In the genomic region with DNA sequence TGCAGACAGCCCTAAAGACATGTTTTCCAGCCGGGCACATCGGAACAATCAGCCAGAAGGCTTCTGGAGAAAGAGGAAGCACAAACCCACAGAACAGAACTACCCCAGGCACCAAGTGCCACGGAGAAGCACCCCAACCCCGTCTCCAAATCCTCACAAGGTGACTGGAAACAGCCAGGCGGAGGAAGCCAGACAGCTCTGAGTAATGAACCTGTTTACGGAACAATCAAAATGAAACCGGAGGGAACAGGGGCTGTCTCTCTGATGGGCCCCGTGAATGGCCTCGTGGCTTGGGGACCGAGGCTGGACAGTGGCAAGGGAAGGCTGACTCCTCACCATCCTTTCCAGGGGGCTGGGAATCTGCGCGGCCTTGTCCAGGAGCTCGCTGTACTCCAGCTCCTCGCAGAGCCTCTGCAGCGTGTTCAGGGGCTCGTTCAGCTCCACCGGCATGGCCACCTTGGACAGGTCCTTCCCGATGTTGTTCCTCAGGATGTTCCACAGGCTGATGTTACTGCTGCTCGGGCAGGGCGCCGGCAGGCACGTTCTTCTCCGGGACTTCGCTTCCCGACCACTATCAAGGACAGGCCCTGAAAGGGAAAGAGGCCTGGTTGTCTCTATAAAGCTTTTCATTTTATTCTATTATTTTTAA, we compare ENCODE assay signal across 1 cellular context.
TF ChIP-seq lines count a peak whose summit lies in the region.

No MANE protein-coding gene starts in this region.

TF ChIP-seq in IMR-90, 13 proteins besides CTCF, POLR2A, EP300 and RAD21 (continued from another document):
- TF ChIP-seq CHD1 (IDR thresholded peaks at IDR 0.05; ENCODE audit: low read depth, low read length), result no peak
TF ChIP-seq in IMR-90: peak in this region for 0.
